11 cellular contexts compared by ENCODE assay signal in genomic region chr13:26019881-26020535, GRCh38. TPM values are rescaled to one million over a fixed set of nuclear protein-coding genes. Genes with fewer than 3 reads are reported as not detected.
A peak's percentile ranks its signal among the peaks of the same experiment; 100 is the strongest.
DNase-seq lines count a peak whose midpoint lies in the region; ATAC-seq and TF ChIP-seq lines count a peak whose summit lies in the region.
"Had no signal": no experiment of that assay in that cellular context is flagged by ENCODE, and none has a peak within 500 bp of the region (broad histone marks: within the 10 kb centered on the region; RNA-seq: fewer than 3 reads in every experiment).

No MANE protein-coding gene starts in this region.

- H4K20me1 ChIP-seq in Loucy (ENCODE audit: insufficient read depth, low read length, poor library complexity, severe bottlenecking), result no peaks in the 10 kb centered on the region

- peak overlapping the region; percentile 33 for H3K4me3 Mint-ChIP-seq in endothelial cell (ENCODE audit: unreplicated experiment)
- H3K4me3 Mint-ChIP-seq in osteocyte (ENCODE audit: unreplicated experiment), result peak overlapping the region; percentile 26
- no peak overlapping the region for H3K4me3 Mint-ChIP-seq in activated T-cell treated with anti-CD3 and anti-CD28 coated beads, Interleukin-2, amount 50 U/mL, for 72 hours
- H3K4me3 Mint-ChIP-seq: naive thymus-derived CD4-positive, alpha-beta T cell; T-helper 1 cell treated with Interleukin-12 subunit alpha and Interleukin-12 subunit beta and Interleukin-4 antibody, amounts not matched to agents 30 μg/mL and 1 μg/mL, for 36 hours had no signal

- ATAC-seq in HG03280 (IDR thresholded peaks at IDR 0.05; ENCODE audit: unreplicated experiment) (no peak), left lung (no peak)
- ATAC-seq in activated T-cell treated with anti-CD3 and anti-CD28 coated beads, Interleukin-2, amount 50 U/mL, for 72 hours (replicated peaks in 1 of 2), result no peak
- ATAC-seq: naive thymus-derived CD4-positive, alpha-beta T cell had no signal

- H3K27me3 ChIP-seq in Loucy (ENCODE audit: insufficient read depth, low read length, poor library complexity, severe bottlenecking), result no peaks in the 10 kb centered on the region
- H3K27me3 ChIP-seq in left lung, result no peaks in the 10 kb centered on the region

- H3K36me3 Mint-ChIP-seq in endothelial cell (ENCODE audit: low read depth, unreplicated experiment) (peaks cover 9% of the 10 kb centered on the region), osteocyte (ENCODE audit: unreplicated experiment) (no peaks in the 10 kb centered on the region)
- H3K36me3 Mint-ChIP-seq in activated T-cell treated with anti-CD3 and anti-CD28 coated beads, Interleukin-2, amount 50 U/mL, for 72 hours (ENCODE audit: insufficient read depth in 2 of 2), result peaks cover 1 to 6% of the 10 kb centered on the region in 2 donors

- H3K4me2 ChIP-seq in Loucy (ENCODE audit: low read depth, low read length, poor library complexity, severe bottlenecking), result peak overlapping the region; percentile 52

- H2AFZ ChIP-seq in Loucy (ENCODE audit: low read length), result no peak overlapping the region

- H3K4me1 ChIP-seq in Loucy (ENCODE audit: insufficient read depth, low read length, poor library complexity, severe bottlenecking), result peaks cover 77% of the 10 kb centered on the region
- H3K4me1 ChIP-seq in left lung, result peaks cover 0 to 9% of the 10 kb centered on the region in 2 donors

- no peaks in the 10 kb centered on the region for H3K9me2 ChIP-seq in Loucy (replicated peaks; ENCODE audit: low read depth, low read length)

- H3K9me3 Mint-ChIP-seq in endothelial cell (ENCODE audit: unreplicated experiment) (no peaks in the 10 kb centered on the region), osteocyte (ENCODE audit: unreplicated experiment) (no peaks in the 10 kb centered on the region)
- no peaks in the 10 kb centered on the region for H3K9me3 Mint-ChIP-seq in activated T-cell treated with anti-CD3 and anti-CD28 coated beads, Interleukin-2, amount 50 U/mL, for 72 hours
- H3K9me3 Mint-ChIP-seq: T-helper 1 cell treated with Interleukin-12 subunit alpha and Interleukin-12 subunit beta and Interleukin-4 antibody, amounts not matched to agents 30 μg/mL and 1 μg/mL, for 36 hours had no signal

- intact Hi-C loops in left lung (cut with DNase I), result no loop called here

- 0 out of 2 replicates have a peak, but pooled peaks cover 4% of the 10 kb centered on the region for H3F3A ChIP-seq in Loucy (ENCODE audit: low read depth)

- TF ChIP-seq CTCF in C4-2B (conservative IDR thresholded peaks at IDR 0.05) (no peak), Loucy (conservative IDR thresholded peaks at IDR 0.05; ENCODE audit: low read length) (no peak), endothelial cell (IDR thresholded peaks at IDR 0.05; ENCODE audit: unreplicated experiment) (no peak), osteocyte (IDR thresholded peaks at IDR 0.05) (no peak), left lung (IDR thresholded peaks at IDR 0.05) (no peak)

- H3K36me3 ChIP-seq in Loucy (ENCODE audit: insufficient read depth, low read length), result no peaks in the 10 kb centered on the region
- no peaks in the 10 kb centered on the region for H3K36me3 ChIP-seq in left lung

- H3K27ac ChIP-seq in C4-2B (peak overlapping the region; percentile 48), left lung (no peak overlapping the region)

- H3K4me1 Mint-ChIP-seq in endothelial cell (ENCODE audit: unreplicated experiment), result peaks cover 61% of the 10 kb centered on the region
- H3K4me1 Mint-ChIP-seq in osteocyte (ENCODE audit: unreplicated experiment), result peaks cover 95% of the 10 kb centered on the region
- peaks cover 18% of the 10 kb centered on the region for H3K4me1 Mint-ChIP-seq in activated T-cell treated with anti-CD3 and anti-CD28 coated beads, Interleukin-2, amount 50 U/mL, for 72 hours (ENCODE audit: low read depth)

- H3K27ac Mint-ChIP-seq in endothelial cell (ENCODE audit: unreplicated experiment), result peak overlapping the region; percentile 86
- H3K27ac Mint-ChIP-seq in osteocyte (ENCODE audit: unreplicated experiment), result peak overlapping the region; percentile 94
- H3K27ac Mint-ChIP-seq in activated T-cell treated with anti-CD3 and anti-CD28 coated beads, Interleukin-2, amount 50 U/mL, for 72 hours, result no peak overlapping the region
- H3K27ac Mint-ChIP-seq: T-helper 1 cell treated with Interleukin-12 subunit alpha and Interleukin-12 subunit beta and Interleukin-4 antibody, amounts not matched to agents 30 μg/mL and 1 μg/mL, for 36 hours had no signal

- H3K27me3 Mint-ChIP-seq in endothelial cell (ENCODE audit: unreplicated experiment), result no peaks in the 10 kb centered on the region
- H3K27me3 Mint-ChIP-seq in osteocyte (ENCODE audit: unreplicated experiment), result no peaks in the 10 kb centered on the region
- no peaks in the 10 kb centered on the region for H3K27me3 Mint-ChIP-seq in activated T-cell treated with anti-CD3 and anti-CD28 coated beads, Interleukin-2, amount 50 U/mL, for 72 hours (ENCODE audit: low read depth)

- DNase-seq in endothelial cell (ENCODE audit: low spot score) (no peak), osteocyte (ENCODE audit: extremely low spot score, unreplicated experiment) (no peak), left lung (no peak), UCSD-AML1 (lab: John Stamatoyannopoulos, UW; ENCODE audit: unreplicated experiment) (no peak)
- DNase-seq in activated T-cell treated with anti-CD3 and anti-CD28 coated beads, Interleukin-2, amount 50 U/mL, for 72 hours, result no peak
- DNase-seq: naive thymus-derived CD4-positive, alpha-beta T cell; stimulated activated CD4-positive, alpha-beta T cell treated with anti-CD3 and anti-CD28 coated beads, Interleukin-2, amount 100 ng/mL, for 48 hours had no signal

- no peaks in the 10 kb centered on the region for H3K9me3 ChIP-seq in Loucy (ENCODE audit: insufficient read depth, low read depth, low read length)
- no peaks in the 10 kb centered on the region for H3K9me3 ChIP-seq in left lung

- H3K4me3 ChIP-seq in Loucy (ENCODE audit: low read length, poor library complexity, severe bottlenecking) (peak overlapping the region; percentile 27), left lung (no peak overlapping the region)

- peak overlapping the region; percentile 57 for H3K9ac ChIP-seq in Loucy (ENCODE audit: low read depth, low read length, poor library complexity, severe bottlenecking)

- no peaks in the 10 kb centered on the region; the same call in 1 of the 2 replicates for H3K79me2 ChIP-seq in Loucy (ENCODE audit: insufficient read depth, low read length)

RNA-seq across cellular contexts. Expression of gene SHISA2, which starts 31.8 kb away (rescaled TPM):
- total RNA-seq in endothelial cell (ENCODE audit: unreplicated experiment), result 71.5 TPM
- 128 TPM in 2 replicates for total RNA-seq in osteocyte
- under 1 TPM; 0.07 to 0.19 TPM for total RNA-seq in activated T-cell treated with anti-CD3 and anti-CD28 coated beads, Interleukin-2, amount 50 U/mL, for 72 hours
- 10 to 100 TPM; 12.0 to 19.9 TPM for total RNA-seq in left lung

Comparison
In these comparisons a context has a peak if more than half of its experiments do, and no peak if none do; other contexts are left out.
1. H3K4me3 Mint-ChIP-seq: peak in endothelial cell (single experiment) and osteocyte (single experiment); none in activated T-cell treated with anti-CD3 and anti-CD28 coated beads, Interleukin-2, amount 50 U/mL, for 72 hours (0 of 2).
2. RNA of gene SHISA2, which starts 31.8 kb away (total RNA-seq): 128 TPM in osteocyte, 71.5 TPM in endothelial cell (single experiment) and 12.0 to 19.9 TPM in left lung; 0.07 to 0.19 TPM in activated T-cell treated with anti-CD3 and anti-CD28 coated beads, Interleukin-2, amount 50 U/mL, for 72 hours; every median in the first group is over 10 times any median in the second.